17 cellular contexts compared by ENCODE assay signal in genomic region chr7:101677421-101678137, GRCh38. TPM values are rescaled to one million over a fixed set of nuclear protein-coding genes. Genes with fewer than 3 reads are reported as not detected.
DNase-seq lines count a peak whose midpoint lies in the region; ATAC-seq, FAIRE-seq and TF ChIP-seq lines count a peak whose summit lies in the region.
"Had no signal": no experiment of that assay in that cellular context is flagged by ENCODE, and none has a peak within 500 bp of the region (broad histone marks: within the 10 kb centered on the region; RNA-seq: fewer than 3 reads in every experiment).

No MANE protein-coding gene starts in this region.

- intact Hi-C loops in upper lobe of right lung (cut with DNase I) = no loop called here

- H3K27ac ChIP-seq in ACC112 (ENCODE audit: low read depth, low read length) = peak overlapping the region; percentile 21; the same call in 1 of the 2 replicates
- no peak overlapping the region for H3K27ac ChIP-seq in upper lobe of right lung
- H3K27ac ChIP-seq: BLaER1, heart right ventricle had no signal

- H3K9me3 ChIP-seq in upper lobe of right lung = no peaks in the 10 kb centered on the region

- no peak for FAIRE-seq in RCC 7860 (lab: Jason Lieb, UNC)

- H3K36me3 ChIP-seq in ACC112 (ENCODE audit: insufficient read depth, low read length) (no peaks in the 10 kb centered on the region), upper lobe of right lung (no peaks in the 10 kb centered on the region)
- H3K36me3 ChIP-seq: BLaER1, heart right ventricle had no signal

- no peak for ATAC-seq in upper lobe of right lung
- no peak for ATAC-seq in GM18867 (IDR thresholded peaks at IDR 0.05; ENCODE audit: unreplicated experiment)
- ATAC-seq: heart right ventricle had no signal

- H3K27me3 ChIP-seq in ACC112 (ENCODE audit: insufficient read depth, low read length) = no peaks in the 10 kb centered on the region
- H3K27me3 ChIP-seq in upper lobe of right lung = no peaks in the 10 kb centered on the region
- H3K27me3 ChIP-seq: BLaER1, heart right ventricle had no signal

- TF ChIP-seq CTCF in fibroblast of mammary gland (conservative IDR thresholded peaks at IDR 0.05; ENCODE audit: control insufficient read depth, insufficient read depth, low read depth, low read length) (no peak), upper lobe of right lung (IDR thresholded peaks at IDR 0.05) (no peak)

- H3K4me3 ChIP-seq in ACC112 (ENCODE audit: low read depth, low read length) (no peak overlapping the region), fibroblast of mammary gland (ENCODE audit: control insufficient read depth, low read depth, low read length) (no peak overlapping the region), upper lobe of right lung (no peak overlapping the region)
- H3K4me3 ChIP-seq: BLaER1, heart right ventricle had no signal

- peaks cover 30% of the 10 kb centered on the region for H3K4me1 ChIP-seq in ACC112 (ENCODE audit: control insufficient read depth, insufficient read depth, low read length, unreplicated experiment)
- H3K4me1 ChIP-seq in upper lobe of right lung = peaks cover 9% of the 10 kb centered on the region

- no peak overlapping the region for H2AFZ ChIP-seq in ACC112 (ENCODE audit: low read length, unreplicated experiment)

- DNase-seq in HCEC 1CT (peak; percentile 25), RCC 7860 (ENCODE audit: low spot score) (peak; percentile 63), fibroblast of mammary gland (ENCODE audit: low read depth) (peak; percentile 49), GM19238 (ENCODE audit: insufficient read length, low spot score) (no peak), upper lobe of right lung (no peak), C1 segment of cervical spinal cord (lab: John Stamatoyannopoulos, UW) (no peak)
- DNase-seq: activated CD4-positive, CD25-positive, alpha-beta regulatory T cell; activated T-cell treated with anti-CD3 and anti-CD28 coated beads, Interleukin-2, amount 50 U/mL, for 48 hours; amygdala; effector memory CD4-positive, alpha-beta T cell; heart right ventricle; mesenchymal stem cell; NCI-H446; posterior cingulate gyrus had no signal

- H3K79me2 ChIP-seq in ACC112 (ENCODE audit: control insufficient read depth, insufficient read depth, low read length, unreplicated experiment) = no peaks in the 10 kb centered on the region

RNA-seq across cellular contexts. Expression of gene MYL10, which starts 48.5 kb away (rescaled TPM):
- total RNA-seq in upper lobe of right lung = not detected
- total RNA-seq: heart right ventricle had no signal

Comparison
In these comparisons a context has a peak if more than half of its experiments do, and no peak if none do; other contexts are left out.
1. DNase-seq: peak in HCEC 1CT (single experiment), RCC 7860 (single experiment) and fibroblast of mammary gland (single experiment); none in GM19238 (single experiment), upper lobe of right lung (single experiment) and C1 segment of cervical spinal cord (0 of 14).